In genomic region chr9:80790764-80791163, GRCh38 we compare ENCODE assay signal across 28 cellular contexts.
"Had no signal": no experiment of that assay in that cellular context is flagged by ENCODE, and none has a peak within 500 bp of the region (broad histone marks: within the 10 kb centered on the region; RNA-seq: fewer than 3 reads in every experiment).

No MANE protein-coding gene starts in this region.

- H3K9me3 Mint-ChIP-seq: stimulated activated naive B cell treated with anti-CD40 and anti-IgM and Interleukin-4, amounts not matched to agents 10 μg/mL and 1 μg/mL and 100 μg/mL, for 72 hours had no signal

- H3K36me3 ChIP-seq: neural progenitor cell, ovary, right lobe of liver, sigmoid colon, stomach, thoracic aorta, thyroid gland, tibial nerve, upper lobe of left lung, vagina had no signal

- ATAC-seq: psoas muscle; right cardiac atrium; right lobe of liver; stimulated activated effector memory CD8-positive, alpha-beta T cell treated with anti-CD3 and anti-CD28 coated beads, Interleukin-12 subunit alpha, Interleukin-12 subunit beta, amount 100 ng/mL, for 72 hours; stimulated activated naive B cell treated with anti-CD40 and anti-IgM and Interleukin-4, amounts not matched to agents 10 μg/mL and 1 μg/mL and 100 μg/mL, for 72 hours had no signal

- H3K27ac ChIP-seq: neural progenitor cell, ovary, parathyroid adenoma, psoas muscle, right lobe of liver, sigmoid colon, stomach, thoracic aorta, thyroid gland, tibial nerve, upper lobe of left lung, vagina had no signal

- H3K79me2 ChIP-seq: parathyroid adenoma had no signal

- H2AFZ ChIP-seq: neural progenitor cell, parathyroid adenoma had no signal

- H3K4me1 ChIP-seq: neural progenitor cell, parathyroid adenoma, psoas muscle, right lobe of liver, stomach, thyroid gland, upper lobe of left lung had no signal

- H3K9me3 ChIP-seq: ovary, psoas muscle, right lobe of liver, sigmoid colon, thoracic aorta, thyroid gland, tibial nerve, upper lobe of left lung, vagina had no signal

- H3K27me3 Mint-ChIP-seq: progenitor cell of endocrine pancreas; stimulated activated naive B cell treated with anti-CD40 and anti-IgM and Interleukin-4, amounts not matched to agents 10 μg/mL and 1 μg/mL and 100 μg/mL, for 72 hours; stimulated activated naive CD8-positive, alpha-beta T cell treated with anti-CD3 and anti-CD28 coated beads, Interleukin-15, Interleukin-2, amounts not matched to agents 100 ng/mL and 50 ng/mL, for 24 hours had no signal

- H3K4me3 Mint-ChIP-seq: nephron; neural progenitor cell; stimulated activated effector memory CD8-positive, alpha-beta T cell treated with anti-CD3 and anti-CD28 coated beads, Interleukin-12 subunit alpha, Interleukin-12 subunit beta, amount 100 ng/mL, for 72 hours; stimulated activated naive B cell treated with anti-CD40 and anti-IgM and Interleukin-4, amounts not matched to agents 10 μg/mL and 1 μg/mL and 100 μg/mL, for 72 hours; stimulated activated naive CD8-positive, alpha-beta T cell treated with anti-CD3 and anti-CD28 coated beads, Interleukin-15, Interleukin-2, amounts not matched to agents 100 ng/mL and 50 ng/mL, for 24 hours had no signal

- H3K9ac ChIP-seq: neural progenitor cell, parathyroid adenoma had no signal

- DNase-seq: occipital lobe; ovary; posterior cingulate gyrus; psoas muscle; right cardiac atrium; right lobe of liver; sigmoid colon; small intestine; stimulated activated CD4-positive, alpha-beta T cell treated with anti-CD3 and anti-CD28 coated beads, Interleukin-15, amount 100 ng/mL, for 24 hours; stimulated activated CD4-positive, alpha-beta T cell treated with anti-CD3 and anti-CD28 coated beads, Interleukin-2, amount 100 ng/mL, for 24 hours; stimulated activated CD4-positive, alpha-beta T cell treated with anti-CD3 and anti-CD28 coated beads, Interleukin-2, amount 100 ng/mL, for 48 hours; stimulated activated CD4-positive, alpha-beta T cell treated with anti-CD3 and anti-CD28 coated beads, Interleukin-4, amount 100 ng/mL, for 24 hours; stimulated activated naive B cell treated with anti-CD40 and anti-IgM and Interleukin-4, amounts not matched to agents 10 μg/mL and 1 μg/mL and 100 μg/mL, for 72 hours; stimulated activated naive CD4-positive, alpha-beta T cell treated with Interleukin-2 at 50 U/mL for 16 hours; stomach; thyroid gland; trophoblast cell; upper lobe of left lung had no signal

- H3K4me2 ChIP-seq: neural progenitor cell had no signal

- H3K27ac Mint-ChIP-seq: neural progenitor cell; progenitor cell of endocrine pancreas; stimulated activated effector memory CD8-positive, alpha-beta T cell treated with anti-CD3 and anti-CD28 coated beads, Interleukin-12 subunit alpha, Interleukin-12 subunit beta, amount 100 ng/mL, for 72 hours; stimulated activated naive B cell treated with anti-CD40 and anti-IgM and Interleukin-4, amounts not matched to agents 10 μg/mL and 1 μg/mL and 100 μg/mL, for 72 hours; stimulated activated naive CD8-positive, alpha-beta T cell treated with anti-CD3 and anti-CD28 coated beads, Interleukin-15, Interleukin-2, amounts not matched to agents 100 ng/mL and 50 ng/mL, for 24 hours had no signal

- H3K36me3 Mint-ChIP-seq: stimulated activated effector memory CD8-positive, alpha-beta T cell treated with anti-CD3 and anti-CD28 coated beads, Interleukin-12 subunit alpha, Interleukin-12 subunit beta, amount 100 ng/mL, for 72 hours had no signal

- H3K4me1 Mint-ChIP-seq: stimulated activated effector memory CD8-positive, alpha-beta T cell treated with anti-CD3 and anti-CD28 coated beads, Interleukin-12 subunit alpha, Interleukin-12 subunit beta, amount 100 ng/mL, for 72 hours; stimulated activated naive B cell treated with anti-CD40 and anti-IgM and Interleukin-4, amounts not matched to agents 10 μg/mL and 1 μg/mL and 100 μg/mL, for 72 hours had no signal

- FAIRE-seq: small intestine, urothelium cell line had no signal

- H3K27me3 ChIP-seq: neural progenitor cell, ovary, right lobe of liver, sigmoid colon, stomach, thyroid gland, tibial nerve, upper lobe of left lung, vagina had no signal

- H3K4me3 ChIP-seq: neural progenitor cell, ovary, psoas muscle, right lobe of liver, sigmoid colon, stomach, thoracic aorta, thyroid gland, tibial nerve, upper lobe of left lung, vagina had no signal
